In genomic region chr1:1432951-1433803, GRCh38 we compare ENCODE assay signal across 1 cellular context.
TF ChIP-seq lines count a peak whose summit lies in the region.

No MANE protein-coding gene starts in this region.

TF ChIP-seq in GM23338, 12 proteins besides CTCF, POLR2A, EP300 and RAD21:
- no peak for TF ChIP-seq ZNF462 (CRISPR knock-in tag; IDR thresholded peaks at IDR 0.05)
- no peak for TF ChIP-seq JUNB (IDR thresholded peaks at IDR 0.05; ENCODE audit: unreplicated experiment)
- no peak for TF ChIP-seq POLR2AphosphoS5 (IDR thresholded peaks at IDR 0.05; ENCODE audit: low read depth)
- TF ChIP-seq, protein P1, sequence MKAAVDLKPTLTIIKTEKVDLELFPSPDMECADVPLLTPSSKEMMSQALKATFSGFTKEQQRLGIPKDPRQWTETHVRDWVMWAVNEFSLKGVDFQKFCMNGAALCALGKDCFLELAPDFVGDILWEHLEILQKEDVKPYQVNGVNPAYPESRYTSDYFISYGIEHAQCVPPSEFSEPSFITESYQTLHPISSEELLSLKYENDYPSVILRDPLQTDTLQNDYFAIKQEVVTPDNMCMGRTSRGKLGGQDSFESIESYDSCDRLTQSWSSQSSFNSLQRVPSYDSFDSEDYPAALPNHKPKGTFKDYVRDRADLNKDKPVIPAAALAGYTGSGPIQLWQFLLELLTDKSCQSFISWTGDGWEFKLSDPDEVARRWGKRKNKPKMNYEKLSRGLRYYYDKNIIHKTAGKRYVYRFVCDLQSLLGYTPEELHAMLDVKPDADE (IDR thresholded peaks at IDR 0.05), result no peak
- TF ChIP-seq EZH2 (IDR thresholded peaks at IDR 0.05; ENCODE audit: low read depth, unreplicated experiment), result no peak
- TF ChIP-seq STAT1 (IDR thresholded peaks at IDR 0.05; ENCODE audit: unreplicated experiment), result no peak
